Comparison of ENCODE assay signal across 16 cellular contexts in genomic region chr2:18548618-18549017, GRCh38. TPM values are rescaled to one million over a fixed set of nuclear protein-coding genes. Genes with fewer than 3 reads are reported as not detected.
DNase-seq lines count a peak whose midpoint lies in the region; ATAC-seq and TF ChIP-seq lines count a peak whose summit lies in the region.
"Had no signal": no experiment of that assay in that cellular context is flagged by ENCODE, and none has a peak within 500 bp of the region (broad histone marks: within the 10 kb centered on the region; RNA-seq: fewer than 3 reads in every experiment).

No MANE protein-coding gene starts in this region.

- peaks cover 0 to 18% (median 6%) of the 10 kb centered on the region in 3 donors for H3K36me3 Mint-ChIP-seq in naive thymus-derived CD8-positive, alpha-beta T cell

- POLR2A ChIA-PET in naive thymus-derived CD8-positive, alpha-beta T cell (lab: Charles Lee): no interaction called here

- intact Hi-C loops in right cardiac atrium (cut with DNase I) (no loop called here), left ventricle myocardium inferior (cut with micrococcal nuclease) (no loop called here)

- H3K4me3 Mint-ChIP-seq in naive thymus-derived CD8-positive, alpha-beta T cell: peak overlapping the region in 1 of 10 donors; percentile 16
- H3K4me3 Mint-ChIP-seq: CD4-positive, alpha-beta T cell had no signal

- WGBS in right cardiac atrium: 59% methylated on average over 1 of the region's 1 CpG

- H3K4me3 ChIP-seq in right cardiac atrium (ENCODE audit: low read length) (no peak overlapping the region), left ventricle myocardium inferior (no peak overlapping the region)
- H3K4me3 ChIP-seq: HAP-1 had no signal

- no peak overlapping the region for H3K27ac ChIP-seq in right cardiac atrium (ENCODE audit: low read length)
- H3K27ac ChIP-seq in left ventricle myocardium inferior (replicated peaks): no peak overlapping the region
- H3K27ac ChIP-seq: HL-60 had no signal

- TF ChIP-seq CTCF in left ventricle myocardium inferior (IDR thresholded peaks at IDR 0.05; ENCODE audit: borderline replicate concordance): no peak

- no peaks in the 10 kb centered on the region for H3K27me3 ChIP-seq in right cardiac atrium (ENCODE audit: control insufficient read depth, insufficient read depth)
- H3K27me3 ChIP-seq in left ventricle myocardium inferior (ENCODE audit: low read depth): no peaks in the 10 kb centered on the region

- no peaks in the 10 kb centered on the region for H3K9me3 Mint-ChIP-seq in naive thymus-derived CD8-positive, alpha-beta T cell
- H3K9me3 Mint-ChIP-seq: CD4-positive, alpha-beta T cell had no signal

- H3K27me3 Mint-ChIP-seq in naive thymus-derived CD8-positive, alpha-beta T cell: no peaks in the 10 kb centered on the region
- H3K27me3 Mint-ChIP-seq: CD4-positive, alpha-beta T cell had no signal

- H3K36me3 ChIP-seq in left ventricle myocardium inferior: no peaks in the 10 kb centered on the region

- peak in 1 of 2 donors; percentile 23 for ATAC-seq in right cardiac atrium
- ATAC-seq in naive thymus-derived CD8-positive, alpha-beta T cell: no peak
- no peak for ATAC-seq in GM19455 (IDR thresholded peaks at IDR 0.05; ENCODE audit: unreplicated experiment)

- DNase-seq in right cardiac atrium: peak in 2 of 3 donors; percentile 14 to 61
- no peak for DNase-seq in left ventricle myocardium inferior
- peak; percentile 17 for DNase-seq in fibroblast of peridontal ligament (ENCODE audit: extremely low read depth)
- DNase-seq in naive thymus-derived CD8-positive, alpha-beta T cell: no peak
- no peak for DNase-seq in NCI-H1417 (lab: John Stamatoyannopoulos, UW)
- DNase-seq in activated T-cell treated with anti-CD3 and anti-CD28 coated beads for 4 hours: no peak
- DNase-seq: 8988T; C1 segment of cervical spinal cord; Calu3; CD4-positive, alpha-beta T cell; DMS79 had no signal

- peaks cover 23 to 70% (median 66%) of the 10 kb centered on the region in 4 donors for H3K4me1 Mint-ChIP-seq in naive thymus-derived CD8-positive, alpha-beta T cell

- H3K4me1 ChIP-seq in right cardiac atrium (ENCODE audit: control insufficient read depth, insufficient read depth, low read length) (peaks cover 2% of the 10 kb centered on the region), left ventricle myocardium inferior (peaks cover 67% of the 10 kb centered on the region)

- no peaks in the 10 kb centered on the region for H3K9me3 ChIP-seq in right cardiac atrium (ENCODE audit: control insufficient read depth, low read length)
- no peaks in the 10 kb centered on the region for H3K9me3 ChIP-seq in left ventricle myocardium inferior (replicated peaks)
- H3K9me3 ChIP-seq: HAP-1 had no signal

- H3K27ac Mint-ChIP-seq in naive thymus-derived CD8-positive, alpha-beta T cell: peak overlapping the region in 6 of 10 donors; percentile 1 to 81 (median 24)

RNA-seq across cellular contexts. Expression of gene RDH14, which starts 11.8 kb away (rescaled TPM):
- total RNA-seq in right cardiac atrium: 10 to 100 TPM; 45.3 to 55.6 (median 47.9) TPM
- polyA plus RNA-seq in right cardiac atrium: 53.9 TPM
- 42.6 TPM for total RNA-seq in left ventricle myocardium inferior
- 10 to 100 TPM; 21.6 to 21.8 TPM for total RNA-seq in naive thymus-derived CD8-positive, alpha-beta T cell
- 10 to 100 TPM; 46.3 to 56.2 (median 52.1) TPM for polyA plus RNA-seq in naive thymus-derived CD8-positive, alpha-beta T cell

RNA-seq across cellular contexts. Expression of gene NT5C1B, which starts 40.8 kb away (rescaled TPM):
- total RNA-seq in right cardiac atrium (not detected), left ventricle myocardium inferior (not detected)
- not detected for polyA plus RNA-seq in right cardiac atrium
- total RNA-seq in naive thymus-derived CD8-positive, alpha-beta T cell: not detected
- polyA plus RNA-seq in naive thymus-derived CD8-positive, alpha-beta T cell: 1 to 10 TPM in 1 of 3 donors, under 1 TPM in 2; 0.57 to 1.1 (median 0.60) TPM
- total RNA-seq: Calu3; CD4-positive, alpha-beta T cell; G401; H1 had no signal
- polyA plus RNA-seq: H1 had no signal

Comparison
In these comparisons a context has a peak if more than half of its experiments do, and no peak if none do; other contexts are left out.
1. DNase-seq: peak in right cardiac atrium (2 of 3) and fibroblast of peridontal ligament (single experiment); none in left ventricle myocardium inferior (single experiment), naive thymus-derived CD8-positive, alpha-beta T cell (0 of 10), NCI-H1417 (0 of 3) and activated T-cell treated with anti-CD3 and anti-CD28 coated beads for 4 hours (single experiment).